16 cellular contexts compared by ENCODE assay signal in genomic region chr3:12991481-12991837, GRCh38.
DNase-seq lines count a peak whose midpoint lies in the region; TF ChIP-seq lines count a peak whose summit lies in the region.
"Had no signal": no experiment of that assay in that cellular context is flagged by ENCODE, and none has a peak within 500 bp of the region (broad histone marks: within the 10 kb centered on the region; RNA-seq: fewer than 3 reads in every experiment).

No MANE protein-coding gene starts in this region.

- CTCF ChIA-PET in AG04450 (lab: Charles Lee): no interaction called here

- no peak for TF ChIP-seq EP300 in esophagus muscularis mucosa (IDR thresholded peaks at IDR 0.05)

- H3K27me3 ChIP-seq in AG04450 (ENCODE audit: control insufficient read depth, insufficient read depth, low read length) (peaks cover 8% of the 10 kb centered on the region), esophagus muscularis mucosa (no peaks in the 10 kb centered on the region), neutrophil (peaks cover 15% of the 10 kb centered on the region)

- no peaks in the 10 kb centered on the region for H3K27me3 Mint-ChIP-seq in IgD-negative memory B cell
- H3K27me3 Mint-ChIP-seq: memory B cell had no signal

- peak overlapping the region in 1 of 3 donors; percentile 7 for H3K27ac Mint-ChIP-seq in IgD-negative memory B cell
- H3K27ac Mint-ChIP-seq: memory B cell had no signal

- POLR2A ChIA-PET in AG04450 (lab: Yijun Ruan, JAX): no interaction called here

- DNase-seq in AG04450 (ENCODE audit: low read depth, low spot score) (no peak), esophagus muscularis mucosa (ENCODE audit: extremely low spot score) (no peak), NCI-H748 (lab: John Stamatoyannopoulos, UW; ENCODE audit: unreplicated experiment) (no peak), SIG-M5 treated with dmso at 0.1 percent for 504 hours (lab: John Stamatoyannopoulos, UW; ENCODE audit: unreplicated experiment) (no peak), superior temporal gyrus (ENCODE audit: extremely low spot score) (no peak)
- DNase-seq in stimulated activated CD4-positive, alpha-beta T cell treated with anti-CD3 and anti-CD28 coated beads, Interleukin-4, amount 100 ng/mL, for 1 hour: no peak
- DNase-seq: activated effector memory CD4-positive, alpha-beta T cell treated with Interleukin-2 at 50 U/mL for 16 hours; KG1; NCI-H1092; occipital lobe; stimulated activated naive CD4-positive, alpha-beta T cell; T-helper 2 cell had no signal

- no peak overlapping the region for H3K4me3 ChIP-seq in AG04450 (ENCODE audit: low read depth, low read length)
- no peak overlapping the region for H3K4me3 ChIP-seq in esophagus muscularis mucosa
- H3K4me3 ChIP-seq in neutrophil (ENCODE audit: low read depth in 1 of 2, low read length in 1 of 2): no peak overlapping the region
- H3K4me3 ChIP-seq: skin epidermis had no signal

- H3K4me3 Mint-ChIP-seq in IgD-negative memory B cell: peak overlapping the region in 3 of 4 donors; percentile 1 to 80 (median 55)
- H3K4me3 Mint-ChIP-seq: memory B cell had no signal

- TF ChIP-seq POLR2A in esophagus muscularis mucosa (IDR thresholded peaks at IDR 0.05; ENCODE audit: low read depth): no peak

- no peak for TF ChIP-seq CTCF in AG04450 (IDR thresholded peaks at IDR 0.05; ENCODE audit: low read depth, low read length)
- TF ChIP-seq CTCF in esophagus muscularis mucosa (IDR thresholded peaks at IDR 0.05): no peak
- no peak for TF ChIP-seq CTCF in neutrophil (IDR thresholded peaks at IDR 0.05)

- peaks cover 0 to 3% (median 0%) of the 10 kb centered on the region in 3 donors for H3K9me3 Mint-ChIP-seq in IgD-negative memory B cell
- H3K9me3 Mint-ChIP-seq: memory B cell had no signal

- 100% methylated on average over 1 of the region's 2 CpGs for WGBS in esophagus muscularis mucosa

- H3K4me1 ChIP-seq in esophagus muscularis mucosa (peaks cover 31 to 58% (median 42%) of the 10 kb centered on the region in 4 donors), neutrophil (ENCODE audit: control insufficient read depth in 1 of 2, insufficient read depth in 1 of 2, low read depth in 1 of 2, low read length in 1 of 2) (peaks cover 75 to 80% of the 10 kb centered on the region in 2 experiments)

- H3K27ac ChIP-seq in AG04450 (ENCODE audit: low read depth, low read length): peak overlapping the region; percentile 78
- H3K27ac ChIP-seq in esophagus muscularis mucosa (replicated peaks in 1 of 4): peak overlapping the region in 3 of 4 donors; percentile 18 to 88 (median 57)
- peak overlapping the region; percentile 42 for H3K27ac ChIP-seq in neutrophil

- H3K9me3 ChIP-seq in AG04450 (ENCODE audit: control insufficient read depth, insufficient read depth, low read length): peaks cover 4% of the 10 kb centered on the region; the same call in 1 of the 2 replicates
- H3K9me3 ChIP-seq in esophagus muscularis mucosa: no peaks in the 10 kb centered on the region
- H3K9me3 ChIP-seq in neutrophil: no peaks in the 10 kb centered on the region

- peaks cover 7% of the 10 kb centered on the region for H3K36me3 Mint-ChIP-seq in IgD-negative memory B cell

- intact Hi-C loops in esophagus muscularis mucosa (cut with DNase I): loop anchor here (5.0 kb wide), 2 partner anchors 34 to 94 kb away; no protein-coding TSS in a partner anchor

- H3K4me1 Mint-ChIP-seq in IgD-negative memory B cell: peaks cover 34 to 56% (median 52%) of the 10 kb centered on the region in 3 donors

- H3K36me3 ChIP-seq in esophagus muscularis mucosa: no peaks in the 10 kb centered on the region
- peaks cover 52% of the 10 kb centered on the region for H3K36me3 ChIP-seq in neutrophil
